In genomic region chr7:610531-611280, GRCh38 we compare ENCODE assay signal across 11 cellular contexts.
DNase-seq lines count a peak whose midpoint lies in the region; ATAC-seq and TF ChIP-seq lines count a peak whose summit lies in the region.
"Had no signal": no experiment of that assay in that cellular context is flagged by ENCODE, and none has a peak within 500 bp of the region (broad histone marks: within the 10 kb centered on the region; RNA-seq: fewer than 3 reads in every experiment).

No MANE protein-coding gene starts in this region.

- POLR2A ChIA-PET in naive thymus-derived CD4-positive, alpha-beta T cell (lab: Charles Lee), result interaction anchor here (0.6 kb wide), 1 partner anchor 222 kb away, joined by 3 read pairs; no protein-coding TSS in a partner anchor

- no peak overlapping the region for H3K27ac Mint-ChIP-seq in endodermal cell
- peak overlapping the region; percentile 26 to 98 (median 92) for H3K27ac Mint-ChIP-seq in naive thymus-derived CD4-positive, alpha-beta T cell

- no peak for TF ChIP-seq POLR2A in vagina (IDR thresholded peaks at IDR 0.05)

- no peak for TF ChIP-seq CTCF in endodermal cell (conservative IDR thresholded peaks at IDR 0.05)
- no peak for TF ChIP-seq CTCF in vagina (IDR thresholded peaks at IDR 0.05)

- H3K4me3 ChIP-seq in endodermal cell (ENCODE audit: low read length), result no peak overlapping the region
- H3K4me3 ChIP-seq in naive thymus-derived CD4-positive, alpha-beta T cell (ENCODE audit: low read length), result no peak overlapping the region
- no peak overlapping the region for H3K4me3 ChIP-seq in vagina

- CTCF ChIA-PET in naive thymus-derived CD4-positive, alpha-beta T cell (lab: Charles Lee), result interaction anchor here (1.0 kb wide), 1 partner anchor 26 kb away, joined by 3 read pairs; no protein-coding TSS in a partner anchor

- DNase-seq in Right ventricle myocardium inferior (ENCODE audit: missing footprints) (no peak), cardiac septum (ENCODE audit: low spot score) (no peak), endodermal cell (no peak), vagina (ENCODE audit: extremely low spot score in 2 of 2) (no peak), LoVo (ENCODE audit: low spot score) (no peak), SW480 (ENCODE audit: low spot score) (no peak), foreskin melanocyte (no peak)
- DNase-seq in naive thymus-derived CD4-positive, alpha-beta T cell, result peak in 4 of 9 donors; percentile 18 to 60 (median 42)
- DNase-seq: activated CD4-positive, alpha-beta T cell treated with anti-CD3 and anti-CD28 coated beads, Interleukin-2, amount 50 U/mL, for 4 hours; C1 segment of cervical spinal cord; NCI-H526 treated with DMSO at 0.1 percent for 48 hours had no signal

- H3K36me3 ChIP-seq in endodermal cell (ENCODE audit: control insufficient read depth, insufficient read depth, low read length) (peaks cover 3% of the 10 kb centered on the region), vagina (peaks cover 0 to 2% of the 10 kb centered on the region in 2 donors)
- H3K36me3 ChIP-seq in naive thymus-derived CD4-positive, alpha-beta T cell (ENCODE audit: control insufficient read depth in 2 of 3, insufficient read depth in 3 of 3, low read length in 3 of 3), result peaks cover 0 to 4% (median 0%) of the 10 kb centered on the region in 3 experiments

- H3K9me3 Mint-ChIP-seq in endodermal cell, result no peaks in the 10 kb centered on the region
- peaks cover 0 to 11% (median 2%) of the 10 kb centered on the region in 11 donors for H3K9me3 Mint-ChIP-seq in naive thymus-derived CD4-positive, alpha-beta T cell

- H3K27me3 ChIP-seq in endodermal cell (ENCODE audit: control insufficient read depth, insufficient read depth, low read length, poor library complexity, severe bottlenecking) (no peaks in the 10 kb centered on the region), vagina (no peaks in the 10 kb centered on the region)
- H3K27me3 ChIP-seq in naive thymus-derived CD4-positive, alpha-beta T cell (ENCODE audit: control insufficient read depth in 2 of 2, insufficient read depth in 2 of 2, low read length in 2 of 2), result no peaks in the 10 kb centered on the region

- no peak overlapping the region for H3K9ac ChIP-seq in endodermal cell (ENCODE audit: extremely low read depth, low read length, poor library complexity, severe bottlenecking)

- peaks cover 3% of the 10 kb centered on the region for H3K4me1 Mint-ChIP-seq in endodermal cell
- peaks cover 29 to 87% (median 63%) of the 10 kb centered on the region in 7 donors for H3K4me1 Mint-ChIP-seq in naive thymus-derived CD4-positive, alpha-beta T cell

- no peaks in the 10 kb centered on the region for H3K4me1 ChIP-seq in endodermal cell (ENCODE audit: control insufficient read depth, insufficient read depth, low read length)
- peaks cover under 1 to 46% of the 10 kb centered on the region in 2 donors for H3K4me1 ChIP-seq in naive thymus-derived CD4-positive, alpha-beta T cell (ENCODE audit: control insufficient read depth in 2 of 2, insufficient read depth in 2 of 2, low read length in 2 of 2)
- no peaks in the 10 kb centered on the region for H3K4me1 ChIP-seq in vagina

- H3K36me3 Mint-ChIP-seq in endodermal cell (ENCODE audit: low read depth), result peaks cover 5% of the 10 kb centered on the region
- H3K36me3 Mint-ChIP-seq in naive thymus-derived CD4-positive, alpha-beta T cell, result peaks cover 6 to 18% (median 14%) of the 10 kb centered on the region in 5 donors

- intact Hi-C loops in Right ventricle myocardium inferior (cut with DNase I), result no loop called here
- intact Hi-C loops in cardiac septum (cut with DNase I), result no loop called here
- intact Hi-C loops in naive thymus-derived CD4-positive, alpha-beta T cell (cut with micrococcal nuclease), result loop anchor here in 1 of 2 donors (1.0 to 10.0 kb wide), 2 partner anchors 8 to 204 kb away; no protein-coding TSS in a partner anchor
- intact Hi-C loops in vagina (cut with DNase I), result no loop called here

- no peak overlapping the region for H3K4me3 Mint-ChIP-seq in endodermal cell
- H3K4me3 Mint-ChIP-seq in naive thymus-derived CD4-positive, alpha-beta T cell, result peak overlapping the region in 9 of 10 donors; percentile 19 to 75 (median 68)

- H3K27ac ChIP-seq in endodermal cell (ENCODE audit: low read depth, low read length) (peak overlapping the region; percentile 84), vagina (peak overlapping the region; percentile 24)
- peak overlapping the region; percentile 52 for H3K27ac ChIP-seq in naive thymus-derived CD4-positive, alpha-beta T cell (ENCODE audit: low read depth, low read length)

- no peaks in the 10 kb centered on the region for H3K27me3 Mint-ChIP-seq in endodermal cell (ENCODE audit: insufficient read depth)
- no peaks in the 10 kb centered on the region for H3K27me3 Mint-ChIP-seq in naive thymus-derived CD4-positive, alpha-beta T cell

- H3K9me3 ChIP-seq in endodermal cell (ENCODE audit: control insufficient read depth, low read length) (no peaks in the 10 kb centered on the region), vagina (no peaks in the 10 kb centered on the region)
- H3K9me3 ChIP-seq in naive thymus-derived CD4-positive, alpha-beta T cell (ENCODE audit: control insufficient read depth in 2 of 3, low read length in 3 of 3), result peaks cover 0 to 5% (median 0%) of the 10 kb centered on the region in 3 experiments

- 78 to 84% methylated on average over 13 to 21 of the region's 21 CpGs for WGBS in endodermal cell (ENCODE audit: insufficient coverage in 1 of 2, insufficient read length in 1 of 2), 2 experiments

- ATAC-seq in Right ventricle myocardium inferior, result peak; percentile 77
- peak; percentile 78 for ATAC-seq in naive thymus-derived CD4-positive, alpha-beta T cell

Comparison
In these comparisons a context has a peak if more than half of its experiments do, and no peak if none do; other contexts are left out.
1. H3K27ac ChIP-seq: peak in every context shown above with its lines; median percentile 84 in endodermal cell; 52 in naive thymus-derived CD4-positive, alpha-beta T cell; 24 in vagina.